In genomic region chr1:224635356-224635755, GRCh38 we compare ENCODE assay signal across 1 cellular context.
TF ChIP-seq lines count a peak whose summit lies in the region.

No MANE protein-coding gene starts in this region.

TF ChIP-seq in K562, 482 proteins besides CTCF, POLR2A, EP300 and RAD21 (continued from another document):
- TF ChIP-seq, protein P1, sequence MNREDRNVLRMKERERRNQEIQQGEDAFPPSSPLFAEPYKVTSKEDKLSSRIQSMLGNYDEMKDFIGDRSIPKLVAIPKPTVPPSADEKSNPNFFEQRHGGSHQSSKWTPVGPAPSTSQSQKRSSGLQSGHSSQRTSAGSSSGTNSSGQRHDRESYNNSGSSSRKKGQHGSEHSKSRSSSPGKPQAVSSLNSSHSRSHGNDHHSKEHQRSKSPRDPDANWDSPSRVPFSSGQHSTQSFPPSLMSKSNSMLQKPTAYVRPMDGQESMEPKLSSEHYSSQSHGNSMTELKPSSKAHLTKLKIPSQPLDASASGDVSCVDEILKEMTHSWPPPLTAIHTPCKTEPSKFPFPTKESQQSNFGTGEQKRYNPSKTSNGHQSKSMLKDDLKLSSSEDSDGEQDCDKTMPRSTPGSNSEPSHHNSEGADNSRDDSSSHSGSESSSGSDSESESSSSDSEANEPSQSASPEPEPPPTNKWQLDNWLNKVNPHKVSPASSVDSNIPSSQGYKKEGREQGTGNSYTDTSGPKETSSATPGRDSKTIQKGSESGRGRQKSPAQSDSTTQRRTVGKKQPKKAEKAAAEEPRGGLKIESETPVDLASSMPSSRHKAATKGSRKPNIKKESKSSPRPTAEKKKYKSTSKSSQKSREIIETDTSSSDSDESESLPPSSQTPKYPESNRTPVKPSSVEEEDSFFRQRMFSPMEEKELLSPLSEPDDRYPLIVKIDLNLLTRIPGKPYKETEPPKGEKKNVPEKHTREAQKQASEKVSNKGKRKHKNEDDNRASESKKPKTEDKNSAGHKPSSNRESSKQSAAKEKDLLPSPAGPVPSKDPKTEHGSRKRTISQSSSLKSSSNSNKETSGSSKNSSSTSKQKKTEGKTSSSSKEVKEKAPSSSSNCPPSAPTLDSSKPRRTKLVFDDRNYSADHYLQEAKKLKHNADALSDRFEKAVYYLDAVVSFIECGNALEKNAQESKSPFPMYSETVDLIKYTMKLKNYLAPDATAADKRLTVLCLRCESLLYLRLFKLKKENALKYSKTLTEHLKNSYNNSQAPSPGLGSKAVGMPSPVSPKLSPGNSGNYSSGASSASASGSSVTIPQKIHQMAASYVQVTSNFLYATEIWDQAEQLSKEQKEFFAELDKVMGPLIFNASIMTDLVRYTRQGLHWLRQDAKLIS (CRISPR knock-in tag; IDR thresholded peaks at IDR 0.05): no peak
